Comparison of ENCODE assay signal across 14 cellular contexts in genomic region chr17:59126809-59127417, GRCh38. TPM values are rescaled to one million over a fixed set of nuclear protein-coding genes. Genes with fewer than 3 reads are reported as not detected.
DNase-seq lines count a peak whose midpoint lies in the region; ATAC-seq and TF ChIP-seq lines count a peak whose summit lies in the region.
"Had no signal": no experiment of that assay in that cellular context is flagged by ENCODE, and none has a peak within 500 bp of the region (broad histone marks: within the 10 kb centered on the region; RNA-seq: fewer than 3 reads in every experiment).

No MANE protein-coding gene starts in this region.

- H3K79me2 ChIP-seq in OCI-LY3 (ENCODE audit: low read length), result no peaks in the 10 kb centered on the region

- DNase-seq in activated T-cell treated with anti-CD3 and anti-CD28 coated beads, Interleukin-2, amount 50 U/mL, for 24 hours, result no peak
- no peak for DNase-seq in activated T-cell treated with anti-CD3 and anti-CD28 coated beads, Interleukin-2, amount 50 U/mL, for 4 hours
- DNase-seq in Panc1 (ENCODE audit: low read depth, low spot score), result no peak
- DNase-seq in NCI-H2171 treated with DMSO at 0.1 percent for 48 hours (lab: John Stamatoyannopoulos, UW), result no peak
- DNase-seq in activated T-helper 2 cell treated with anti-CD3 and anti-CD28 coated beads, Interferon-gamma antibody, Interleukin-2, Interleukin-4, amounts not matched to agents 10 μg/mL and 5 μg/mL and 100 μg/mL, durations not matched to agents 14 hours and 24 hours and 36 hours (ENCODE audit: low spot score), result no peak
- DNase-seq in NCI-H748 (lab: John Stamatoyannopoulos, UW; ENCODE audit: unreplicated experiment), result no peak
- DNase-seq: ACHN; CD4-positive, CD25-positive, alpha-beta regulatory T cell; DMS53; GF-D8 had no signal

- TF ChIP-seq CTCF in OCI-LY3 (IDR thresholded peaks at IDR 0.05; ENCODE audit: low read depth, low read length) (no peak), Panc1 (IDR thresholded peaks at IDR 0.05) (no peak)

- no peak overlapping the region for H3K4me2 ChIP-seq in OCI-LY3 (ENCODE audit: low read length)
- H3K4me2 ChIP-seq: BLaER1 treated with 17β-estradiol and CSF1 and Interleukin-3, amounts not matched to agents 10 nM and 100 nM had no signal

- peaks cover 56% of the 10 kb centered on the region for H3K36me3 Mint-ChIP-seq in activated T-cell treated with anti-CD3 and anti-CD28 coated beads, Interleukin-2, amount 50 U/mL, for 24 hours (ENCODE audit: low read depth)
- peaks cover 3% of the 10 kb centered on the region for H3K36me3 Mint-ChIP-seq in activated T-cell treated with anti-CD3 and anti-CD28 coated beads, Interleukin-2, amount 50 U/mL, for 4 hours (ENCODE audit: insufficient read depth)
- peaks cover 51% of the 10 kb centered on the region for H3K36me3 Mint-ChIP-seq in activated T-helper 17 cell treated with anti-CD3 and anti-CD28 coated beads, Interleukin-2, amount 50 U/mL, for 72 hours (ENCODE audit: low read depth)
- peaks cover 48% of the 10 kb centered on the region for H3K36me3 Mint-ChIP-seq in activated T-helper 2 cell treated with anti-CD3 and anti-CD28 coated beads, Interferon-gamma antibody, Interleukin-2, Interleukin-4, amounts not matched to agents 10 μg/mL and 5 μg/mL and 100 μg/mL, durations not matched to agents 14 hours and 24 hours and 36 hours (ENCODE audit: low read depth)

- no peaks in the 10 kb centered on the region for H3K9me3 ChIP-seq in OCI-LY3 (ENCODE audit: insufficient read depth, low read length)
- no peaks in the 10 kb centered on the region for H3K9me3 ChIP-seq in Panc1 (ENCODE audit: control insufficient read depth, insufficient read depth, low read depth, low read length)
- H3K9me3 ChIP-seq: BLaER1 treated with 17β-estradiol and CSF1 and Interleukin-3, amounts not matched to agents 10 nM and 100 nM; HAP-1 had no signal

- H2AFZ ChIP-seq in OCI-LY3 (ENCODE audit: low read depth, low read length), result no peak overlapping the region

- peaks cover 10% of the 10 kb centered on the region for H3K4me1 Mint-ChIP-seq in activated T-cell treated with anti-CD3 and anti-CD28 coated beads, Interleukin-2, amount 50 U/mL, for 24 hours (ENCODE audit: low read depth)
- peaks cover 1% of the 10 kb centered on the region for H3K4me1 Mint-ChIP-seq in activated T-cell treated with anti-CD3 and anti-CD28 coated beads, Interleukin-2, amount 50 U/mL, for 4 hours (ENCODE audit: low read depth)
- H3K4me1 Mint-ChIP-seq in activated T-helper 17 cell treated with anti-CD3 and anti-CD28 coated beads, Interleukin-2, amount 50 U/mL, for 72 hours, result peaks cover 8% of the 10 kb centered on the region
- H3K4me1 Mint-ChIP-seq in activated T-helper 2 cell treated with anti-CD3 and anti-CD28 coated beads, Interferon-gamma antibody, Interleukin-2, Interleukin-4, amounts not matched to agents 10 μg/mL and 5 μg/mL and 100 μg/mL, durations not matched to agents 14 hours and 24 hours and 36 hours (ENCODE audit: low read depth), result peaks cover 5% of the 10 kb centered on the region

- no peak for ATAC-seq in activated T-cell treated with anti-CD3 and anti-CD28 coated beads, Interleukin-2, amount 50 U/mL, for 4 hours
- no peak for ATAC-seq in Panc1
- ATAC-seq in activated T-helper 17 cell treated with anti-CD3 and anti-CD28 coated beads, Interleukin-2, amount 50 U/mL, for 72 hours (replicated peaks), result peak; percentile 67

- H3K27ac ChIP-seq in OCI-LY3 (ENCODE audit: low read length), result 0 out of 2 replicates have a peak overlapping the region, but pooled peaks have one; percentile 6
- no peak overlapping the region for H3K27ac ChIP-seq in Panc1 (ENCODE audit: low read length)
- H3K27ac ChIP-seq: BLaER1 treated with 17β-estradiol and CSF1 and Interleukin-3, amounts not matched to agents 10 nM and 100 nM had no signal

- intact Hi-C loops in Panc1 (cut with micrococcal nuclease; ENCODE audit: unreplicated experiment), result no loop called here
- intact Hi-C loops in activated T-helper 2 cell treated with anti-CD3 and anti-CD28 coated beads, Interferon-gamma antibody, Interleukin-2, Interleukin-4, amounts not matched to agents 10 μg/mL and 5 μg/mL and 100 μg/mL, durations not matched to agents 14 hours and 24 hours and 36 hours (cut with micrococcal nuclease), result no loop called here

- BruUV-seq in Panc1 (replicated peaks; lab: Mats Ljungman, UMichigan), result TSS peak; percentile 46

- H4K20me1 ChIP-seq in OCI-LY3 (ENCODE audit: insufficient read depth, low read length), result no peaks in the 10 kb centered on the region

- in situ Hi-C loops in Panc1 (cut with HindIII; ENCODE audit: low pct_unique_long_range_greater_than_20kb, low sequenced_read_pairs), result no loop called here

- CTCF ChIA-PET in Panc1 (lab: Charles Lee), result no interaction called here

- H3K27me3 ChIP-seq in OCI-LY3 (ENCODE audit: low read depth, low read length) (no peaks in the 10 kb centered on the region), Panc1 (ENCODE audit: control insufficient read depth, insufficient read depth, low read length) (no peaks in the 10 kb centered on the region)
- H3K27me3 ChIP-seq: BLaER1 treated with 17β-estradiol and CSF1 and Interleukin-3, amounts not matched to agents 10 nM and 100 nM had no signal

- no peak overlapping the region for H3K9ac ChIP-seq in OCI-LY3 (ENCODE audit: low read length)
- H3K9ac ChIP-seq: BLaER1 treated with 17β-estradiol and CSF1 and Interleukin-3, amounts not matched to agents 10 nM and 100 nM had no signal

- H3K36me3 ChIP-seq in OCI-LY3 (replicated peaks; ENCODE audit: low read depth, low read length), result peaks cover 8% of the 10 kb centered on the region
- H3K36me3 ChIP-seq in Panc1 (ENCODE audit: control insufficient read depth, insufficient read depth, low read length), result no peaks in the 10 kb centered on the region

- no peaks in the 10 kb centered on the region for H3K27me3 Mint-ChIP-seq in activated T-cell treated with anti-CD3 and anti-CD28 coated beads, Interleukin-2, amount 50 U/mL, for 24 hours
- H3K27me3 Mint-ChIP-seq in activated T-cell treated with anti-CD3 and anti-CD28 coated beads, Interleukin-2, amount 50 U/mL, for 4 hours (ENCODE audit: low read depth), result no peaks in the 10 kb centered on the region
- H3K27me3 Mint-ChIP-seq in activated T-helper 17 cell treated with anti-CD3 and anti-CD28 coated beads, Interleukin-2, amount 50 U/mL, for 72 hours, result no peaks in the 10 kb centered on the region
- H3K27me3 Mint-ChIP-seq in activated T-helper 2 cell treated with anti-CD3 and anti-CD28 coated beads, Interferon-gamma antibody, Interleukin-2, Interleukin-4, amounts not matched to agents 10 μg/mL and 5 μg/mL and 100 μg/mL, durations not matched to agents 14 hours and 24 hours and 36 hours (ENCODE audit: low read depth), result no peaks in the 10 kb centered on the region
- H3K27me3 Mint-ChIP-seq: CD4-positive, CD25-positive, alpha-beta regulatory T cell had no signal

- no peaks in the 10 kb centered on the region for H3K9me3 Mint-ChIP-seq in activated T-cell treated with anti-CD3 and anti-CD28 coated beads, Interleukin-2, amount 50 U/mL, for 24 hours
- no peaks in the 10 kb centered on the region for H3K9me3 Mint-ChIP-seq in activated T-cell treated with anti-CD3 and anti-CD28 coated beads, Interleukin-2, amount 50 U/mL, for 4 hours
- no peaks in the 10 kb centered on the region for H3K9me3 Mint-ChIP-seq in activated T-helper 17 cell treated with anti-CD3 and anti-CD28 coated beads, Interleukin-2, amount 50 U/mL, for 72 hours
- no peaks in the 10 kb centered on the region for H3K9me3 Mint-ChIP-seq in activated T-helper 2 cell treated with anti-CD3 and anti-CD28 coated beads, Interferon-gamma antibody, Interleukin-2, Interleukin-4, amounts not matched to agents 10 μg/mL and 5 μg/mL and 100 μg/mL, durations not matched to agents 14 hours and 24 hours and 36 hours
- H3K9me3 Mint-ChIP-seq: CD4-positive, CD25-positive, alpha-beta regulatory T cell had no signal

- H3K4me3 ChIP-seq in OCI-LY3 (ENCODE audit: low read length) (no peak overlapping the region), Panc1 (ENCODE audit: low read depth in 2 of 2, low read length in 2 of 2) (no peak overlapping the region)
- H3K4me3 ChIP-seq: BLaER1 treated with 17β-estradiol and CSF1 and Interleukin-3, amounts not matched to agents 10 nM and 100 nM; HAP-1 had no signal

- no peak overlapping the region for H3K4me3 Mint-ChIP-seq in activated T-cell treated with anti-CD3 and anti-CD28 coated beads, Interleukin-2, amount 50 U/mL, for 24 hours
- no peak overlapping the region for H3K4me3 Mint-ChIP-seq in activated T-cell treated with anti-CD3 and anti-CD28 coated beads, Interleukin-2, amount 50 U/mL, for 4 hours
- no peak overlapping the region for H3K4me3 Mint-ChIP-seq in activated T-helper 17 cell treated with anti-CD3 and anti-CD28 coated beads, Interleukin-2, amount 50 U/mL, for 72 hours
- no peak overlapping the region for H3K4me3 Mint-ChIP-seq in activated T-helper 2 cell treated with anti-CD3 and anti-CD28 coated beads, Interferon-gamma antibody, Interleukin-2, Interleukin-4, amounts not matched to agents 10 μg/mL and 5 μg/mL and 100 μg/mL, durations not matched to agents 14 hours and 24 hours and 36 hours (ENCODE audit: low read depth)
- H3K4me3 Mint-ChIP-seq: CD4-positive, CD25-positive, alpha-beta regulatory T cell had no signal

- H3K4me1 ChIP-seq in OCI-LY3 (ENCODE audit: low read length) (peaks cover 6% of the 10 kb centered on the region; the same call in 1 of the 2 replicates), Panc1 (ENCODE audit: control insufficient read depth, insufficient read depth, low read length) (no peaks in the 10 kb centered on the region)
- H3K4me1 ChIP-seq: HAP-1 had no signal

- POLR2A ChIA-PET in Panc1 (lab: Charles Lee), result no interaction called here

- H3K27ac Mint-ChIP-seq in activated T-cell treated with anti-CD3 and anti-CD28 coated beads, Interleukin-2, amount 50 U/mL, for 24 hours, result peak overlapping the region; percentile 16
- no peak overlapping the region for H3K27ac Mint-ChIP-seq in activated T-helper 17 cell treated with anti-CD3 and anti-CD28 coated beads, Interleukin-2, amount 50 U/mL, for 72 hours
- H3K27ac Mint-ChIP-seq in activated T-helper 2 cell treated with anti-CD3 and anti-CD28 coated beads, Interferon-gamma antibody, Interleukin-2, Interleukin-4, amounts not matched to agents 10 μg/mL and 5 μg/mL and 100 μg/mL, durations not matched to agents 14 hours and 24 hours and 36 hours, result no peak overlapping the region
- H3K27ac Mint-ChIP-seq: CD4-positive, CD25-positive, alpha-beta regulatory T cell had no signal

RNA-seq across cellular contexts. Expression of gene TRIM37, which starts 20.2 kb away (rescaled TPM):
- total RNA-seq in activated T-cell treated with anti-CD3 and anti-CD28 coated beads, Interleukin-2, amount 50 U/mL, for 4 hours, result 10 to 100 TPM; 25.6 to 27.0 (median 26.2) TPM
- total RNA-seq in Panc1 (2021; ENCODE audit: unreplicated experiment), result 43.3 TPM
- polyA plus RNA-seq in Panc1 (2012; ENCODE audit: insufficient read length), result 19.0 TPM
- 10 to 100 TPM; 20.9 to 26.8 TPM for total RNA-seq in activated T-helper 17 cell treated with anti-CD3 and anti-CD28 coated beads, Interleukin-2, amount 50 U/mL, for 72 hours
- 28.4 and 31.4 TPM in 2 replicates for total RNA-seq in activated T-helper 2 cell treated with anti-CD3 and anti-CD28 coated beads, Interferon-gamma antibody, Interleukin-2, Interleukin-4, amounts not matched to agents 10 μg/mL and 5 μg/mL and 100 μg/mL, durations not matched to agents 14 hours and 24 hours and 36 hours

RNA-seq across cellular contexts. Expression of gene SKA2, which starts 28.1 kb away (rescaled TPM):
- 10 to 100 TPM; 30.9 to 35.5 (median 33.4) TPM for total RNA-seq in activated T-cell treated with anti-CD3 and anti-CD28 coated beads, Interleukin-2, amount 50 U/mL, for 4 hours
- 30.3 TPM for total RNA-seq in Panc1 (2021; ENCODE audit: unreplicated experiment)
- 9.2 TPM for polyA plus RNA-seq in Panc1 (2012; ENCODE audit: insufficient read length)
- 10 to 100 TPM; 58.3 to 83.9 TPM for total RNA-seq in activated T-helper 17 cell treated with anti-CD3 and anti-CD28 coated beads, Interleukin-2, amount 50 U/mL, for 72 hours
- 62.2 and 69.9 TPM in 2 replicates for total RNA-seq in activated T-helper 2 cell treated with anti-CD3 and anti-CD28 coated beads, Interferon-gamma antibody, Interleukin-2, Interleukin-4, amounts not matched to agents 10 μg/mL and 5 μg/mL and 100 μg/mL, durations not matched to agents 14 hours and 24 hours and 36 hours

RNA-seq across cellular contexts. Expression of gene PRR11, which starts 28.6 kb away (rescaled TPM):
- 1 to 10 TPM; 1.8 to 2.3 (median 1.8) TPM for total RNA-seq in activated T-cell treated with anti-CD3 and anti-CD28 coated beads, Interleukin-2, amount 50 U/mL, for 4 hours
- total RNA-seq in Panc1 (2021; ENCODE audit: unreplicated experiment), result 39.8 TPM
- polyA plus RNA-seq in Panc1 (2012; ENCODE audit: insufficient read length), result 12.7 TPM
- total RNA-seq in activated T-helper 17 cell treated with anti-CD3 and anti-CD28 coated beads, Interleukin-2, amount 50 U/mL, for 72 hours, result 10 to 100 TPM; 74.5 to 76.9 TPM
- 50.2 and 51.5 TPM in 2 replicates for total RNA-seq in activated T-helper 2 cell treated with anti-CD3 and anti-CD28 coated beads, Interferon-gamma antibody, Interleukin-2, Interleukin-4, amounts not matched to agents 10 μg/mL and 5 μg/mL and 100 μg/mL, durations not matched to agents 14 hours and 24 hours and 36 hours

Comparison
In these comparisons a context has a peak if more than half of its experiments do, and no peak if none do; other contexts are left out.
1. RNA of gene PRR11, which starts 28.6 kb away (total RNA-seq): 74.5 to 76.9 TPM in activated T-helper 17 cell treated with anti-CD3 and anti-CD28 coated beads, Interleukin-2, amount 50 U/mL, for 72 hours, 50.2 to 51.5 TPM in activated T-helper 2 cell treated with anti-CD3 and anti-CD28 coated beads, Interferon-gamma antibody, Interleukin-2, Interleukin-4, amounts not matched to agents 10 μg/mL and 5 μg/mL and 100 μg/mL, durations not matched to agents 14 hours and 24 hours and 36 hours and 39.8 TPM in Panc1 (single experiment); 1.8 to 2.3 TPM in activated T-cell treated with anti-CD3 and anti-CD28 coated beads, Interleukin-2, amount 50 U/mL, for 4 hours; every median in the first group is over 10 times any median in the second.